11 cellular contexts compared by ENCODE assay signal in genomic region chr16:52568495-52568894, GRCh38. TPM values are rescaled to one million over a fixed set of nuclear protein-coding genes. Genes with fewer than 3 reads are reported as not detected.
"Had no signal": no experiment of that assay in that cellular context is flagged by ENCODE, and none has a peak within 500 bp of the region (broad histone marks: within the 10 kb centered on the region; RNA-seq: fewer than 3 reads in every experiment).

No MANE protein-coding gene starts in this region.

- H2AFZ ChIP-seq: GM23248, GM23338 had no signal

- H3K4me3 ChIP-seq: GM23248, GM23338, HAP-1 had no signal

- ATAC-seq: GM23338, HCT116 had no signal

- H3K27ac ChIP-seq: GM23248 had no signal

- H3K36me3 ChIP-seq: HAP-1 had no signal

- DNase-seq: GM23248, GOT3, H7, H9, HCEC 1CT, HFFc6 had no signal

- H3K9me3 ChIP-seq: HAP-1 had no signal

- H3K4me2 ChIP-seq: GM23338 had no signal

- H3K27ac Mint-ChIP-seq: GM23338, H9, HFFc6 had no signal

- H3K4me3 Mint-ChIP-seq: GM23338, H9, HFFc6 had no signal

- H3K9ac ChIP-seq: GM23248 had no signal

- FAIRE-seq: H1, H54 had no signal

- H3K4me1 ChIP-seq: HAP-1 had no signal

RNA-seq across cellular contexts. Expression of gene TOX3, which starts 21.6 kb away (rescaled TPM):
- total RNA-seq: GM23248, HFFc6 had no signal
- polyA plus RNA-seq: GM23248 had no signal
